8 cellular contexts compared by ENCODE assay signal in the genomic region with DNA sequence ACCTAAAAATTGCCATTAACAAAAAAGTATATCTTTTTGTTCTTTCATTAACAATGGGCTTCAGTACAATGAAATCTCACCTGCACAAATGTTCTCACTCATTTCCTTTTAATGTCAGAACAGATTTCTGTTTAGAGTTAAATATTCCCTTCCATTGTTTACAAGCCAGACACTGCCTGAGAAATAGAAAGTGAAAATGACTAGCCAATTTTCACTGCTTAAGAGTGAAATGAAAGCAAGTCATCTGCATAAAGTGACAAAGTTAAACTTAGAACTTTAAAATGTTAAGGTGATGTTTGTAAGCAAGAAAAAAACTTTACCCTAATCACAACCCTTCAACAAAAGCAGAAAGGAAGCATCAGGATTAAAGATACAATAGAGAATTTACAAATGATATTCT. TPM values are rescaled to one million over a fixed set of nuclear protein-coding genes. Genes with fewer than 3 reads are reported as not detected.
DNase-seq lines count a peak whose midpoint lies in the region; ATAC-seq and TF ChIP-seq lines count a peak whose summit lies in the region.

No MANE protein-coding gene starts in this region.

- H3K27me3 Mint-ChIP-seq in endothelial cell (ENCODE audit: unreplicated experiment), result peaks cover 3% of the 10 kb centered on the region

- peaks cover 5% of the 10 kb centered on the region for H3K4me1 Mint-ChIP-seq in endothelial cell (ENCODE audit: unreplicated experiment)

- H3K9me3 ChIP-seq in left ventricle myocardium inferior (replicated peaks), result no peaks in the 10 kb centered on the region

- ATAC-seq in left cardiac atrium (no peak), HG03521 (IDR thresholded peaks at IDR 0.05; ENCODE audit: unreplicated experiment) (peak; percentile 38), HG02970 (IDR thresholded peaks at IDR 0.05; ENCODE audit: low FRiP score, unreplicated experiment) (no peak)

- no peak for DNase-seq in left ventricle myocardium inferior
- DNase-seq in left cardiac atrium, result no peak
- DNase-seq in endothelial cell (ENCODE audit: low spot score), result no peak
- peak; percentile 30 for DNase-seq in superior temporal gyrus (ENCODE audit: extremely low spot score)
- DNase-seq in glomerular visceral epithelial cell (ENCODE audit: extremely low spot score), result no peak
- no peak for DNase-seq in COR-L47 (lab: John Stamatoyannopoulos, UW)

- no peak overlapping the region for H3K4me3 ChIP-seq in left ventricle myocardium inferior

- H3K9me3 Mint-ChIP-seq in endothelial cell (ENCODE audit: unreplicated experiment), result no peaks in the 10 kb centered on the region

- TF ChIP-seq CTCF in left ventricle myocardium inferior (IDR thresholded peaks at IDR 0.05; ENCODE audit: borderline replicate concordance) (no peak), endothelial cell (IDR thresholded peaks at IDR 0.05; ENCODE audit: unreplicated experiment) (no peak)

- peaks cover 10% of the 10 kb centered on the region for H3K36me3 ChIP-seq in left ventricle myocardium inferior

- H3K4me3 Mint-ChIP-seq in endothelial cell (ENCODE audit: unreplicated experiment), result no peak overlapping the region

- H3K27ac Mint-ChIP-seq in endothelial cell (ENCODE audit: unreplicated experiment), result peak overlapping the region; percentile 33

- peak overlapping the region; percentile 56 for H3K27ac ChIP-seq in left ventricle myocardium inferior (replicated peaks)

- no peaks in the 10 kb centered on the region for H3K27me3 ChIP-seq in left ventricle myocardium inferior (ENCODE audit: low read depth)

- H3K36me3 Mint-ChIP-seq in endothelial cell (ENCODE audit: low read depth, unreplicated experiment), result peaks cover 9% of the 10 kb centered on the region

- peaks cover 5% of the 10 kb centered on the region for H3K4me1 ChIP-seq in left ventricle myocardium inferior

- intact Hi-C loops in left ventricle myocardium inferior (cut with micrococcal nuclease), result no loop called here
- intact Hi-C loops in left cardiac atrium (cut with DNase I), result no loop called here

RNA-seq across cellular contexts. Expression of gene COA6, which starts 27.5 kb away (rescaled TPM):
- total RNA-seq in left ventricle myocardium inferior, result 39.0 TPM
- total RNA-seq in left cardiac atrium, result 10 to 100 TPM; 30.8 to 37.8 TPM
- 21.2 TPM for total RNA-seq in endothelial cell (ENCODE audit: unreplicated experiment)
